19 cellular contexts compared by ENCODE assay signal in genomic region chr10:78758176-78758575, GRCh38.
DNase-seq lines count a peak whose midpoint lies in the region; ATAC-seq, FAIRE-seq and TF ChIP-seq lines count a peak whose summit lies in the region.
"Had no signal": no experiment of that assay in that cellular context is flagged by ENCODE, and none has a peak within 500 bp of the region (broad histone marks: within the 10 kb centered on the region; RNA-seq: fewer than 3 reads in every experiment).

No MANE protein-coding gene starts in this region.

- H3K4me1 ChIP-seq in BLaER1: peaks cover 27% of the 10 kb centered on the region
- peaks cover 28% of the 10 kb centered on the region for H3K4me1 ChIP-seq in PC-3 (ENCODE audit: insufficient read depth, low read length)
- H3K4me1 ChIP-seq in kidney (ENCODE audit: control insufficient read depth in 1 of 2, insufficient read depth in 1 of 2, low read depth in 1 of 2, low read length in 2 of 2): peaks cover 0 to 9% of the 10 kb centered on the region in 2 donors
- peaks cover 18% of the 10 kb centered on the region for H3K4me1 ChIP-seq in smooth muscle cell (ENCODE audit: low read depth)
- peaks cover 17% of the 10 kb centered on the region for H3K4me1 ChIP-seq in mammary epithelial cell (ENCODE audit: insufficient read depth, low read length)

- H3K36me3 ChIP-seq in BLaER1 (no peaks in the 10 kb centered on the region), PC-3 (ENCODE audit: low read depth, low read length) (no peaks in the 10 kb centered on the region), kidney (ENCODE audit: control insufficient read depth in 1 of 2, insufficient read depth in 2 of 2, low read length in 2 of 2) (no peaks in the 10 kb centered on the region), smooth muscle cell (ENCODE audit: low read depth) (no peaks in the 10 kb centered on the region), mammary epithelial cell (ENCODE audit: insufficient read depth, low read length) (no peaks in the 10 kb centered on the region)
- H3K36me3 ChIP-seq: BE2C had no signal

- no peak for FAIRE-seq in kidney (lab: Jason Lieb, UNC)
- FAIRE-seq: GM12891, K562 had no signal

- dilution Hi-C loops in mammary epithelial cell (cut with HindIII; ENCODE audit: low sequenced_read_pairs): no loop called here

- H3K79me2 ChIP-seq in PC-3 (ENCODE audit: low read length): no peaks in the 10 kb centered on the region
- no peaks in the 10 kb centered on the region for H3K79me2 ChIP-seq in smooth muscle cell (ENCODE audit: low read depth)
- H3K79me2 ChIP-seq in mammary epithelial cell (ENCODE audit: insufficient read depth, low read length): no peaks in the 10 kb centered on the region

- POLR2A ChIA-PET in PC-3 (lab: Charles Lee; ENCODE audit: unreplicated experiment): no interaction called here

- intact Hi-C loops in PC-3 (cut with micrococcal nuclease): loop anchor here (10.0 kb wide), 1 partner anchor 503 kb away; no protein-coding TSS in a partner anchor
- intact Hi-C loops in kidney (cut with DNase I): no loop called here
- intact Hi-C loops in mammary epithelial cell (cut with micrococcal nuclease): no loop called here

- no peaks in the 10 kb centered on the region for H4K20me1 ChIP-seq in BLaER1
- no peaks in the 10 kb centered on the region for H4K20me1 ChIP-seq in PC-3 (ENCODE audit: low read length)
- no peaks in the 10 kb centered on the region for H4K20me1 ChIP-seq in smooth muscle cell (ENCODE audit: low read depth)
- no peaks in the 10 kb centered on the region for H4K20me1 ChIP-seq in mammary epithelial cell (ENCODE audit: insufficient read depth, low read length)

- H3F3A ChIP-seq in PC-3 (ENCODE audit: low read length, unreplicated experiment) (peaks cover 6% of the 10 kb centered on the region), smooth muscle cell (ENCODE audit: low read depth) (peaks cover 26% of the 10 kb centered on the region)

- 90% methylated on average over 6 of the region's 6 CpGs for WGBS in smooth muscle cell (ENCODE audit: low lambda C conversion rate)
- WGBS in mammary epithelial cell (ENCODE audit: low coverage, missing lambda C conversion rate): 94% methylated on average over 2 of the region's 6 CpGs

- H3K4me3 ChIP-seq in BLaER1: no peak overlapping the region
- H3K4me3 ChIP-seq in PC-3 (ENCODE audit: low read length): no peak overlapping the region
- H3K4me3 ChIP-seq in kidney (ENCODE audit: low read length in 2 of 2): no peak overlapping the region
- no peak overlapping the region for H3K4me3 ChIP-seq in smooth muscle cell
- H3K4me3 ChIP-seq in mammary epithelial cell (replicated peaks in 1 of 3; ENCODE audit: insufficient read depth in 1 of 3, low read depth in 2 of 3, low read length in 3 of 3): no peak overlapping the region
- H3K4me3 ChIP-seq: K562 had no signal

- BruUV-seq in PC-3 (replicated peaks; lab: Mats Ljungman, UMichigan) (no TSS peak), mammary epithelial cell (replicated peaks; lab: Mats Ljungman, UMichigan) (no TSS peak)

- in situ Hi-C loops in mammary epithelial cell (cut with MboI; ENCODE audit: low sequenced_read_pairs in 2 of 2): no loop called here

- H3K9ac ChIP-seq in BLaER1 (no peak overlapping the region), PC-3 (ENCODE audit: low read length) (peak overlapping the region; percentile 55; the same call in 1 of the 2 replicates), kidney (ENCODE audit: low read length in 2 of 2) (no peak overlapping the region), smooth muscle cell (ENCODE audit: low read depth) (peak overlapping the region; percentile 63), mammary epithelial cell (ENCODE audit: insufficient read depth, low read length) (no peak overlapping the region)

- TF ChIP-seq CTCF in PC-3 (conservative IDR thresholded peaks at IDR 0.05; ENCODE audit: low read depth, low read length) (no peak), kidney (IDR thresholded peaks at IDR 0.05; ENCODE audit: borderline replicate concordance, extremely low read depth, insufficient read depth) (no peak), smooth muscle cell (IDR thresholded peaks at IDR 0.05; ENCODE audit: borderline replicate concordance, insufficient read depth, poor library complexity, severe bottlenecking) (no peak), mammary epithelial cell (conservative IDR thresholded peaks at IDR 0.05 in 1 of 2, IDR thresholded peaks at IDR 0.05 in 1 of 2; ENCODE audit: extremely low read depth in 1 of 2, insufficient read depth in 1 of 2, low read depth in 1 of 2, low read length in 2 of 2) (no peak)

- H3K27ac ChIP-seq in BLaER1 (no peak overlapping the region), PC-3 (ENCODE audit: low read length) (peak overlapping the region; percentile 73), kidney (ENCODE audit: low read depth in 2 of 2, low read length in 2 of 2) (no peak overlapping the region), smooth muscle cell (ENCODE audit: low read depth) (peak overlapping the region; percentile 99), mammary epithelial cell (ENCODE audit: insufficient read depth, low read depth, low read length) (no peak overlapping the region)

- no peak for DNase-seq in PC-3
- DNase-seq in kidney: peak; percentile 40
- no peak for DNase-seq in smooth muscle cell (lab: John Stamatoyannopoulos, UW; ENCODE audit: unreplicated experiment)
- DNase-seq in mammary epithelial cell: no peak
- no peak for DNase-seq in H4 (ENCODE audit: low spot score)
- DNase-seq: Calu3; CD8-positive, alpha-beta T cell; H9; NCI-H1105 treated with DMSO at 0.1 percent for 48 hours; NCI-H1694; NCI-H2081 treated with DMSO at 0.1 percent for 48 hours; NK-92 treated with Interleukin-12 subunit alpha and Interleukin-12 subunit beta, amount 100 ng/mL, for 24 hours; SHP77 treated with DMSO at 0.1 percent for 48 hours had no signal

- peaks cover 14% of the 10 kb centered on the region; the same call in 1 of the 2 replicates for H3K27me3 ChIP-seq in BLaER1
- H3K27me3 ChIP-seq in PC-3 (ENCODE audit: low read length): no peaks in the 10 kb centered on the region
- no peaks in the 10 kb centered on the region for H3K27me3 ChIP-seq in smooth muscle cell (ENCODE audit: low read depth)
- no peaks in the 10 kb centered on the region for H3K27me3 ChIP-seq in mammary epithelial cell (ENCODE audit: insufficient read depth, low read length)
- H3K27me3 ChIP-seq: BE2C had no signal

- H2AFZ ChIP-seq in PC-3 (ENCODE audit: low read length) (peak overlapping the region; percentile 39), smooth muscle cell (ENCODE audit: low read depth) (no peak overlapping the region), mammary epithelial cell (ENCODE audit: low read depth, low read length) (no peak overlapping the region)

- H3K9me2 ChIP-seq in PC-3 (replicated peaks; ENCODE audit: low read length): no peaks in the 10 kb centered on the region

- H3K9me3 ChIP-seq in BLaER1 (no peaks in the 10 kb centered on the region), PC-3 (ENCODE audit: low read length) (no peaks in the 10 kb centered on the region), kidney (ENCODE audit: control insufficient read depth in 1 of 2, low read length in 2 of 2) (no peaks in the 10 kb centered on the region), smooth muscle cell (replicated peaks; ENCODE audit: low read depth) (no peaks in the 10 kb centered on the region), mammary epithelial cell (replicated peaks; ENCODE audit: insufficient read depth, low read length) (no peaks in the 10 kb centered on the region)
- H3K9me3 ChIP-seq: BE2C had no signal

- H3K4me2 ChIP-seq in BLaER1 (peak overlapping the region; percentile 76), PC-3 (ENCODE audit: low read length) (peak overlapping the region; percentile 51), smooth muscle cell (peak overlapping the region; percentile 11), mammary epithelial cell (ENCODE audit: insufficient read depth, low read depth, low read length) (no peak overlapping the region)

- CTCF ChIA-PET in PC-3 (lab: Charles Lee) (no interaction called here), mammary epithelial cell (lab: Charles Lee; ENCODE audit: low non-redundant PET) (no interaction called here)

- ATAC-seq in PC-3 (no peak), GM18498 (IDR thresholded peaks at IDR 0.05; ENCODE audit: unreplicated experiment) (no peak), HG02610 (IDR thresholded peaks at IDR 0.05; ENCODE audit: unreplicated experiment) (no peak)
- ATAC-seq: CD8-positive, alpha-beta T cell had no signal

Comparison
In these comparisons a context has a peak if more than half of its experiments do, and no peak if none do; other contexts are left out.
1. H3K27ac ChIP-seq: peak in PC-3 (single experiment) and smooth muscle cell (single experiment); none in BLaER1 (single experiment), kidney (0 of 2) and mammary epithelial cell (single experiment).
2. H3K9ac ChIP-seq: peak in PC-3 (single experiment) and smooth muscle cell (single experiment); none in BLaER1 (single experiment), kidney (0 of 2) and mammary epithelial cell (single experiment).